Comparison of ENCODE assay signal across 27 cellular contexts in genomic region chrX:70672326-70672725, GRCh38.
"Had no signal": no experiment of that assay in that cellular context is flagged by ENCODE, and none has a peak within 500 bp of the region (broad histone marks: within the 10 kb centered on the region; RNA-seq: fewer than 3 reads in every experiment).

No MANE protein-coding gene starts in this region.

- H3K27ac ChIP-seq: adrenal gland, ascending aorta, brain microvascular endothelial cell, lower lobe of right lung, right lobe of liver, SJCRH30, skin epidermis, thyroid gland, upper lobe of right lung had no signal

- H3K4me3 Mint-ChIP-seq: activated naive CD4-positive, alpha-beta T cell treated with anti-CD3 and anti-CD28 coated beads, Interleukin-2, amount 10 ng/mL, durations not matched to agents 7 days and 5 days; neural crest cell; stimulated activated memory B cell treated with anti-CD40 and anti-IgM and Interleukin-4, amounts not matched to agents 10 μg/mL and 1 μg/mL and 100 μg/mL, for 72 hours; T-cell had no signal

- H3K9me3 Mint-ChIP-seq: activated naive CD4-positive, alpha-beta T cell treated with anti-CD3 and anti-CD28 coated beads, Interleukin-2, amount 10 ng/mL, durations not matched to agents 7 days and 5 days; T-cell had no signal

- H3K27me3 ChIP-seq: ascending aorta, brain microvascular endothelial cell, SJCRH30, thyroid gland, upper lobe of right lung had no signal

- H3K4me1 Mint-ChIP-seq: neural crest cell; stimulated activated memory B cell treated with anti-CD40 and anti-IgM and Interleukin-4, amounts not matched to agents 10 μg/mL and 1 μg/mL and 100 μg/mL, for 72 hours; T-cell had no signal

- H3K36me3 ChIP-seq: adrenal gland, ascending aorta, brain microvascular endothelial cell, lower lobe of right lung, right lobe of liver, SJCRH30, thyroid gland, upper lobe of right lung had no signal

- H3K27ac Mint-ChIP-seq: activated naive CD4-positive, alpha-beta T cell treated with anti-CD3 and anti-CD28 coated beads, Interleukin-2, amount 10 ng/mL, durations not matched to agents 7 days and 5 days; stimulated activated memory B cell treated with anti-CD40 and anti-IgM and Interleukin-4, amounts not matched to agents 10 μg/mL and 1 μg/mL and 100 μg/mL, for 72 hours; T-cell had no signal

- H3K4me1 ChIP-seq: adrenal gland, ascending aorta, lower lobe of right lung, right lobe of liver, SJCRH30, thyroid gland, upper lobe of right lung had no signal

- H3K27me3 Mint-ChIP-seq: activated naive CD4-positive, alpha-beta T cell treated with anti-CD3 and anti-CD28 coated beads, Interleukin-2, amount 10 ng/mL, durations not matched to agents 7 days and 5 days; stimulated activated memory B cell treated with anti-CD40 and anti-IgM and Interleukin-4, amounts not matched to agents 10 μg/mL and 1 μg/mL and 100 μg/mL, for 72 hours had no signal

- ATAC-seq: left lobe of liver; lower lobe of right lung; mucosa of descending colon; right lobe of liver; stimulated activated memory B cell treated with anti-CD40 and anti-IgM and Interleukin-4, amounts not matched to agents 10 μg/mL and 1 μg/mL and 100 μg/mL, for 72 hours; T-cell; upper lobe of right lung had no signal

- H3K36me3 Mint-ChIP-seq: activated naive CD4-positive, alpha-beta T cell treated with anti-CD3 and anti-CD28 coated beads, Interleukin-2, amount 10 ng/mL, durations not matched to agents 7 days and 5 days; stimulated activated memory B cell treated with anti-CD40 and anti-IgM and Interleukin-4, amounts not matched to agents 10 μg/mL and 1 μg/mL and 100 μg/mL, for 72 hours; T-cell had no signal

- H3K4me3 ChIP-seq: adrenal gland, ascending aorta, lower lobe of right lung, mucosa of descending colon, right lobe of liver, SJCRH30, skin epidermis, thyroid gland, upper lobe of right lung had no signal

- H3K9me3 ChIP-seq: adrenal gland, ascending aorta, lower lobe of right lung, mucosa of descending colon, right lobe of liver, SJCRH30, thyroid gland, upper lobe of right lung had no signal

- DNase-seq: activated CD4-positive, alpha-beta T cell treated with anti-CD3 and anti-CD28 coated beads for 4 hours; activated CD8-positive, alpha-beta memory T cell treated with anti-CD3 and anti-CD28 coated beads for 24 hours; activated effector memory CD4-positive, alpha-beta T cell treated with Interleukin-2 at 50 U/mL for 16 hours; activated naive CD4-positive, alpha-beta T cell treated with anti-CD3 and anti-CD28 coated beads, Interleukin-2, amount 10 ng/mL, durations not matched to agents 7 days and 5 days; adrenal gland; brain microvascular endothelial cell; caudate nucleus; dermis blood vessel endothelial cell; effector memory CD4-positive, alpha-beta T cell; foreskin melanocyte; lower lobe of right lung; mesendoderm; mucosa of descending colon; posterior cingulate gyrus; right lobe of liver; SJCRH30; stimulated activated CD4-positive, alpha-beta T cell treated with anti-CD3 and anti-CD28 coated beads, Interleukin-2, amount 100 ng/mL, for 24 hours; substantia nigra; T-cell; T-helper 9 cell; thyroid gland; upper lobe of right lung had no signal
